Comparison of ENCODE assay signal across 1 cellular context in genomic region chr1:150069923-150070322, GRCh38.
TF ChIP-seq lines count a peak whose summit lies in the region.

No MANE protein-coding gene starts in this region.

TF ChIP-seq in HepG2, 621 proteins besides CTCF, POLR2A, EP300 and RAD21:
- TF ChIP-seq RERE (CRISPR knock-in tag; IDR thresholded peaks at IDR 0.05; ENCODE audit: low read depth) = no peak
- TF ChIP-seq GPBP1L1 (CRISPR knock-in tag; IDR thresholded peaks at IDR 0.05) = no peak
- no peak for TF ChIP-seq BCL6 (CRISPR knock-in tag; IDR thresholded peaks at IDR 0.05)
- peak; percentile 41; the same call in 1 of the 2 replicates for TF ChIP-seq MAFF (IDR thresholded peaks at IDR 0.05; ENCODE audit: low read depth, low read length)
- TF ChIP-seq ZNF441 (CRISPR knock-in tag; IDR thresholded peaks at IDR 0.05; ENCODE audit: borderline replicate concordance) = no peak
- TF ChIP-seq, protein P1, sequence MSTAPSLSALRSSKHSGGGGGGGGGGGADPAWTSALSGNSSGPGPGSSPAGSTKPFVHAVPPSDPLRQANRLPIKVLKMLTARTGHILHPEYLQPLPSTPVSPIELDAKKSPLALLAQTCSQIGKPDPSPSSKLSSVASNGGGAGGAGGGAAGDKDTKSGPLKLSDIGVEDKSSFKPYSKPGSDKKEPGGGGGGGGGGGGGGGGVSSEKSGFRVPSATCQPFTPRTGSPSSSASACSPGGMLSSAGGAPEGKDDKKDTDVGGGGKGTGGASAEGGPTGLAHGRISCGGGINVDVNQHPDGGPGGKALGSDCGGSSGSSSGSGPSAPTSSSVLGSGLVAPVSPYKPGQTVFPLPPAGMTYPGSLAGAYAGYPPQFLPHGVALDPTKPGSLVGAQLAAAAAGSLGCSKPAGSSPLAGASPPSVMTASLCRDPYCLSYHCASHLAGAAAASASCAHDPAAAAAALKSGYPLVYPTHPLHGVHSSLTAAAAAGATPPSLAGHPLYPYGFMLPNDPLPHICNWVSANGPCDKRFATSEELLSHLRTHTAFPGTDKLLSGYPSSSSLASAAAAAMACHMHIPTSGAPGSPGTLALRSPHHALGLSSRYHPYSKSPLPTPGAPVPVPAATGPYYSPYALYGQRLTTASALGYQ (CRISPR knock-in tag; IDR thresholded peaks at IDR 0.05) = no peak
- no peak for TF ChIP-seq ZNF703 (CRISPR knock-in tag; IDR thresholded peaks at IDR 0.05; ENCODE audit: borderline replicate concordance)
- TF ChIP-seq MAFK (conservative IDR thresholded peaks at IDR 0.05 in 1 of 2, IDR thresholded peaks at IDR 0.05 in 1 of 2; ENCODE audit: low read length in 2 of 2) = peak; percentile 50 to 58; a peak in 3 of 4 replicates
- TF ChIP-seq BRCA1 (CRISPR knock-in tag; IDR thresholded peaks at IDR 0.05) = no peak
- no peak for TF ChIP-seq ZNF773 (CRISPR knock-in tag; IDR thresholded peaks at IDR 0.05; ENCODE audit: borderline replicate concordance)
- no peak for TF ChIP-seq KDM4B (CRISPR knock-in tag; IDR thresholded peaks at IDR 0.05)
- no peak for TF ChIP-seq NFRKB (IDR thresholded peaks at IDR 0.05)
- TF ChIP-seq ZNF136 (CRISPR knock-in tag; IDR thresholded peaks at IDR 0.05; ENCODE audit: low read depth) = no peak
- TF ChIP-seq ZBTB4 (CRISPR knock-in tag; IDR thresholded peaks at IDR 0.05; ENCODE audit: borderline replicate concordance) = no peak
TF ChIP-seq in HepG2: peak in this region for 2.
